In genomic region chr2:74957886-74958276, GRCh38 we compare ENCODE assay signal across 8 cellular contexts. TPM values are rescaled to one million over a fixed set of nuclear protein-coding genes. Genes with fewer than 3 reads are reported as not detected.
A peak's percentile ranks its signal among the peaks of the same experiment; 100 is the strongest.
DNase-seq lines count a peak whose midpoint lies in the region; ATAC-seq and TF ChIP-seq lines count a peak whose summit lies in the region.

No MANE protein-coding gene starts in this region.

- H3K4me1 ChIP-seq in CD4-positive, alpha-beta memory T cell (ENCODE audit: insufficient read depth, low read length): peaks cover 33% of the 10 kb centered on the region
- H3K4me1 ChIP-seq in OCI-LY1 (ENCODE audit: insufficient read depth, low read length, severe bottlenecking) (peaks cover 24% of the 10 kb centered on the region), osteoblast (ENCODE audit: insufficient read depth, low read length) (peaks cover 9% of the 10 kb centered on the region)
- peaks cover 10% of the 10 kb centered on the region for H3K4me1 ChIP-seq in effector memory CD4-positive, alpha-beta T cell (ENCODE audit: control insufficient read depth, insufficient read depth, low read length, poor library complexity, severe bottlenecking)

- no peak for DNase-seq in CD4-positive, alpha-beta memory T cell
- DNase-seq in effector memory CD4-positive, alpha-beta T cell: no peak
- no peak for DNase-seq in osteoblast (ENCODE audit: insufficient read length, low spot score, missing footprints)
- DNase-seq in SHP77 treated with DMSO at 0.1 percent for 48 hours (lab: John Stamatoyannopoulos, UW): no peak
- DNase-seq in ureter (ENCODE audit: low spot score): no peak
- DNase-seq in NCI-H2171 treated with DMSO at 0.1 percent for 48 hours (lab: John Stamatoyannopoulos, UW): no peak

- H3K27me3 ChIP-seq in CD4-positive, alpha-beta memory T cell (ENCODE audit: insufficient read depth, low read length): no peaks in the 10 kb centered on the region
- H3K27me3 ChIP-seq in OCI-LY1 (ENCODE audit: insufficient read depth, low read length) (no peaks in the 10 kb centered on the region), osteoblast (ENCODE audit: insufficient read depth, low read length) (no peaks in the 10 kb centered on the region)
- no peaks in the 10 kb centered on the region for H3K27me3 ChIP-seq in effector memory CD4-positive, alpha-beta T cell (replicated peaks; ENCODE audit: control insufficient read depth, insufficient read depth, low read length, poor library complexity, severe bottlenecking)

- H3F3A ChIP-seq in OCI-LY1 (ENCODE audit: insufficient read depth, low read length): no peaks in the 10 kb centered on the region; the same call in 1 of the 2 replicates

- H3K4me1 Mint-ChIP-seq in CD4-positive, alpha-beta memory T cell: peaks cover 33 to 61% (median 46%) of the 10 kb centered on the region in 4 donors

- H3K9me3 ChIP-seq in CD4-positive, alpha-beta memory T cell (ENCODE audit: control insufficient read depth in 1 of 2, low read length in 2 of 2): no peaks in the 10 kb centered on the region
- no peaks in the 10 kb centered on the region for H3K9me3 ChIP-seq in OCI-LY1 (ENCODE audit: low read length)
- no peaks in the 10 kb centered on the region for H3K9me3 ChIP-seq in effector memory CD4-positive, alpha-beta T cell (ENCODE audit: control insufficient read depth, low read length)
- H3K9me3 ChIP-seq in osteoblast (ENCODE audit: low read depth, low read length): no peaks in the 10 kb centered on the region

- H3K27ac ChIP-seq in CD4-positive, alpha-beta memory T cell (ENCODE audit: low read depth, low read length): peak overlapping the region; percentile 74
- H3K27ac ChIP-seq in OCI-LY1 (ENCODE audit: low read depth, low read length, poor library complexity, severe bottlenecking) (no peak overlapping the region), osteoblast (ENCODE audit: low read depth, low read length) (peak overlapping the region; percentile 82)
- H3K27ac ChIP-seq in effector memory CD4-positive, alpha-beta T cell (ENCODE audit: insufficient read depth, low read length, poor library complexity, severe bottlenecking): peak overlapping the region; percentile 82

- peak overlapping the region; percentile 64 to 72 for H3K4me3 ChIP-seq in CD4-positive, alpha-beta memory T cell (ENCODE audit: low read length in 2 of 2)
- peak overlapping the region; percentile 83 for H3K4me3 ChIP-seq in OCI-LY1 (ENCODE audit: low read depth, low read length, poor library complexity, severe bottlenecking)
- H3K4me3 ChIP-seq in effector memory CD4-positive, alpha-beta T cell (ENCODE audit: insufficient read depth, low read depth, low read length, poor library complexity, severe bottlenecking): peak overlapping the region; percentile 76
- H3K4me3 ChIP-seq in osteoblast (ENCODE audit: insufficient read depth, low read length): peak overlapping the region; percentile 83

- CTCF ChIA-PET in CD4-positive, alpha-beta memory T cell (lab: Charles Lee; ENCODE audit: partially characterized antibody): interaction anchor here (0.6 kb wide), 1 partner anchor 184 kb away, joined by 3 read pairs; no protein-coding TSS in a partner anchor

- peak overlapping the region; percentile 92 for H3K4me2 ChIP-seq in OCI-LY1 (ENCODE audit: low read length)
- H3K4me2 ChIP-seq in osteoblast (ENCODE audit: insufficient read depth, low read length): peak overlapping the region; percentile 80

- no peaks in the 10 kb centered on the region for H3K9me2 ChIP-seq in OCI-LY1 (ENCODE audit: low read depth, low read length)

- no peaks in the 10 kb centered on the region for H3K79me2 ChIP-seq in OCI-LY1 (ENCODE audit: insufficient read depth, low read length)
- H3K79me2 ChIP-seq in osteoblast (ENCODE audit: insufficient read depth, low read length): no peaks in the 10 kb centered on the region

- H3K36me3 ChIP-seq in CD4-positive, alpha-beta memory T cell (ENCODE audit: insufficient read depth, low read length): peaks cover 8% of the 10 kb centered on the region
- H3K36me3 ChIP-seq in OCI-LY1 (ENCODE audit: insufficient read depth, low read length): peaks cover 32% of the 10 kb centered on the region
- peaks cover 2% of the 10 kb centered on the region for H3K36me3 ChIP-seq in effector memory CD4-positive, alpha-beta T cell (ENCODE audit: control insufficient read depth, insufficient read depth, low read length)
- no peaks in the 10 kb centered on the region for H3K36me3 ChIP-seq in osteoblast (ENCODE audit: insufficient read depth, low read length)

- peak overlapping the region; percentile 85 to 93 (median 91) for H3K27ac Mint-ChIP-seq in CD4-positive, alpha-beta memory T cell

- no peak for TF ChIP-seq CTCF in OCI-LY1 (IDR thresholded peaks at IDR 0.05; ENCODE audit: low read length)
- TF ChIP-seq CTCF in osteoblast (IDR thresholded peaks at IDR 0.05; ENCODE audit: extremely low read depth, low read depth, low read length): no peak

- intact Hi-C loops in CD4-positive, alpha-beta memory T cell (cut with micrococcal nuclease): loop anchor here (1.0 to 2.0 kb wide), 3 partner anchors 124 to 1573 kb away; partner anchors contain the start of genes ALMS1, HK2 and MRPL19

- H4K20me1 ChIP-seq in OCI-LY1 (ENCODE audit: insufficient read depth, low read length): no peaks in the 10 kb centered on the region
- H4K20me1 ChIP-seq in osteoblast (ENCODE audit: insufficient read depth, low read length): no peaks in the 10 kb centered on the region

- peaks cover 32 to 34% of the 10 kb centered on the region in 2 donors for H3K36me3 Mint-ChIP-seq in CD4-positive, alpha-beta memory T cell

- H2AFZ ChIP-seq in OCI-LY1 (ENCODE audit: low read length) (peak overlapping the region; percentile 86; the same call in 1 of the 2 replicates), osteoblast (ENCODE audit: low read length) (peak overlapping the region; percentile 94)

- ATAC-seq in HG03025 (IDR thresholded peaks at IDR 0.05; ENCODE audit: low FRiP score, unreplicated experiment): no peak

- peaks cover 0 to 2% (median 0%) of the 10 kb centered on the region in 8 donors for H3K9me3 Mint-ChIP-seq in CD4-positive, alpha-beta memory T cell

- H3K9ac ChIP-seq in OCI-LY1 (ENCODE audit: low read length): peak overlapping the region; percentile 89

- H3K27me3 Mint-ChIP-seq in CD4-positive, alpha-beta memory T cell: no peaks in the 10 kb centered on the region

- POLR2A ChIA-PET in CD4-positive, alpha-beta memory T cell (lab: Charles Lee; ENCODE audit: partially characterized antibody): no interaction called here

- H3K4me3 Mint-ChIP-seq in CD4-positive, alpha-beta memory T cell: peak overlapping the region; percentile 83 to 91 (median 86)

RNA-seq across cellular contexts. Expression of gene POLE4, which starts 0.6 kb away (rescaled TPM):
- 10 to 100 TPM; 46.1 to 49.0 TPM for total RNA-seq in CD4-positive, alpha-beta memory T cell
- 100 to 1,000 TPM; 140 to 169 TPM for polyA plus RNA-seq in CD4-positive, alpha-beta memory T cell
- 18.9 and 23.5 TPM in 2 replicates for total RNA-seq in osteoblast
- total RNA-seq in ureter: 41.7 TPM
